19 cellular contexts compared by ENCODE assay signal in the genomic region with DNA sequence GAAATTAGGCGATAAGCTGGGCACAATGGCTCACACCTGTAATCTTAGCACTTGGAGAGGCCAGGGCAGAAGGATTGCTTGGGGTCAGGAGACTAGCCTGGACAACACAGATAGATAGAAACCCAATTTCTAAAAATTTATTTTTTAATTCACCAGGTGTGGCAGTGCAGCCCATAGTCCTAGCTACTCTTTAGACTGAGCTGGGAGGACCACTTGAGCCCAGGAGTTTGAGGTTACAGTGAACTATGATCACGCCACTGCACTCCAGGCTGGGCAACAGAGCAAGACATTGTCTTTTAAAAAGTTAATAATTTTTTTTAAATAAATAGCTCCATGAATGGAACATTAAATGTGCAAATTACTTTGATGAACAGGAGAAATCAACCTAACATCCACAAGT. TPM values are rescaled to one million over a fixed set of nuclear protein-coding genes. Genes with fewer than 3 reads are reported as not detected.
"Had no signal": no experiment of that assay in that cellular context is flagged by ENCODE, and none has a peak within 500 bp of the region (broad histone marks: within the 10 kb centered on the region; RNA-seq: fewer than 3 reads in every experiment).

No MANE protein-coding gene starts in this region.

- H3K9me3 ChIP-seq: body of pancreas, neutrophil, sigmoid colon, spleen had no signal

- H3K4me1 Mint-ChIP-seq: activated naive CD8-positive, alpha-beta T cell treated with anti-CD3 and anti-CD28 coated beads, Interleukin-2, amount 10 ng/mL, durations not matched to agents 7 days and 5 days had no signal

- ATAC-seq: body of pancreas; left ventricle myocardium superior; stimulated activated naive B cell treated with anti-CD40 and anti-IgM and Interleukin-4, amounts not matched to agents 10 μg/mL and 1 μg/mL and 100 μg/mL, for 72 hours; WTC11 had no signal

- DNase-seq: activated CD4-positive, alpha-beta memory T cell treated with anti-CD3 and anti-CD28 coated beads for 36 hours; activated CD4-positive, alpha-beta T cell treated with anti-CD3 and anti-CD28 coated beads for 4 hours; activated naive CD8-positive, alpha-beta T cell treated with anti-CD3 and anti-CD28 coated beads, Interleukin-2, amount 10 ng/mL, durations not matched to agents 7 days and 5 days; activated T-cell treated with anti-CD3 and anti-CD28 coated beads for 4 hours; amygdala; body of pancreas; caudate nucleus; left ventricle myocardium superior; mesenchymal stem cell; naive thymus-derived CD8-positive, alpha-beta T cell; sigmoid colon; spleen; stimulated activated CD4-positive, alpha-beta T cell treated with anti-CD3 and anti-CD28 coated beads, Interleukin-4, amount 100 ng/mL, for 4 hours; stimulated activated naive B cell treated with anti-CD40 and anti-IgM and Interleukin-4, amounts not matched to agents 10 μg/mL and 1 μg/mL and 100 μg/mL, for 72 hours had no signal

- H3K4me3 Mint-ChIP-seq: activated CD4-positive, alpha-beta memory T cell treated with anti-CD3 and anti-CD28 coated beads for 36 hours; activated naive CD8-positive, alpha-beta T cell treated with anti-CD3 and anti-CD28 coated beads, Interleukin-2, amount 10 ng/mL, durations not matched to agents 7 days and 5 days; activated T-helper 1 cell treated with anti-CD3 and anti-CD28 coated beads, Interleukin-12 subunit alpha, Interleukin-12 subunit beta, Interleukin-2, Interleukin-4 antibody, amounts not matched to agents 30 ng/mL and 10 ng/mL and 1 ng/mL, durations not matched to agents 14 hours and 24 hours and 36 hours; naive thymus-derived CD8-positive, alpha-beta T cell; stimulated activated naive B cell treated with anti-CD40 and anti-IgM and Interleukin-4, amounts not matched to agents 10 μg/mL and 1 μg/mL and 100 μg/mL, for 72 hours; WTC11 had no signal

- H3K27ac Mint-ChIP-seq: activated CD4-positive, alpha-beta memory T cell treated with anti-CD3 and anti-CD28 coated beads for 36 hours; activated naive CD8-positive, alpha-beta T cell treated with anti-CD3 and anti-CD28 coated beads, Interleukin-2, amount 10 ng/mL, durations not matched to agents 7 days and 5 days; activated T-helper 1 cell treated with anti-CD3 and anti-CD28 coated beads, Interleukin-12 subunit alpha, Interleukin-12 subunit beta, Interleukin-2, Interleukin-4 antibody, amounts not matched to agents 30 ng/mL and 10 ng/mL and 1 ng/mL, durations not matched to agents 14 hours and 24 hours and 36 hours; stimulated activated naive B cell treated with anti-CD40 and anti-IgM and Interleukin-4, amounts not matched to agents 10 μg/mL and 1 μg/mL and 100 μg/mL, for 72 hours; WTC11 had no signal

- H3K4me3 ChIP-seq: body of pancreas, sigmoid colon, spleen had no signal

- H3K27me3 Mint-ChIP-seq: activated CD4-positive, alpha-beta memory T cell treated with anti-CD3 and anti-CD28 coated beads for 36 hours; activated naive CD8-positive, alpha-beta T cell treated with anti-CD3 and anti-CD28 coated beads, Interleukin-2, amount 10 ng/mL, durations not matched to agents 7 days and 5 days; naive thymus-derived CD8-positive, alpha-beta T cell; stimulated activated naive B cell treated with anti-CD40 and anti-IgM and Interleukin-4, amounts not matched to agents 10 μg/mL and 1 μg/mL and 100 μg/mL, for 72 hours had no signal

- H3K27me3 ChIP-seq: body of pancreas, neutrophil, sigmoid colon, spleen had no signal

- H3K27ac ChIP-seq: body of pancreas, neutrophil, sigmoid colon, spleen had no signal

- H3K9me3 Mint-ChIP-seq: activated CD4-positive, alpha-beta memory T cell treated with anti-CD3 and anti-CD28 coated beads for 36 hours; activated naive CD8-positive, alpha-beta T cell treated with anti-CD3 and anti-CD28 coated beads, Interleukin-2, amount 10 ng/mL, durations not matched to agents 7 days and 5 days; activated T-helper 1 cell treated with anti-CD3 and anti-CD28 coated beads, Interleukin-12 subunit alpha, Interleukin-12 subunit beta, Interleukin-2, Interleukin-4 antibody, amounts not matched to agents 30 ng/mL and 10 ng/mL and 1 ng/mL, durations not matched to agents 14 hours and 24 hours and 36 hours; naive thymus-derived CD8-positive, alpha-beta T cell; stimulated activated naive B cell treated with anti-CD40 and anti-IgM and Interleukin-4, amounts not matched to agents 10 μg/mL and 1 μg/mL and 100 μg/mL, for 72 hours; WTC11 had no signal

RNA-seq across cellular contexts. Expression of a gene that starts 52.6 kb away (rescaled TPM):
- total RNA-seq: activated T-helper 1 cell treated with anti-CD3 and anti-CD28 coated beads, Interleukin-12 subunit alpha, Interleukin-12 subunit beta, Interleukin-2, Interleukin-4 antibody, amounts not matched to agents 30 ng/mL and 10 ng/mL and 1 ng/mL, durations not matched to agents 14 hours and 24 hours and 36 hours; body of pancreas; dermis microvascular lymphatic vessel endothelial cell; fibroblast of villous mesenchyme; sigmoid colon had no signal
- polyA plus RNA-seq: naive thymus-derived CD8-positive, alpha-beta T cell had no signal
